ENCODE assay signal across 8 cellular contexts in the genomic region with DNA sequence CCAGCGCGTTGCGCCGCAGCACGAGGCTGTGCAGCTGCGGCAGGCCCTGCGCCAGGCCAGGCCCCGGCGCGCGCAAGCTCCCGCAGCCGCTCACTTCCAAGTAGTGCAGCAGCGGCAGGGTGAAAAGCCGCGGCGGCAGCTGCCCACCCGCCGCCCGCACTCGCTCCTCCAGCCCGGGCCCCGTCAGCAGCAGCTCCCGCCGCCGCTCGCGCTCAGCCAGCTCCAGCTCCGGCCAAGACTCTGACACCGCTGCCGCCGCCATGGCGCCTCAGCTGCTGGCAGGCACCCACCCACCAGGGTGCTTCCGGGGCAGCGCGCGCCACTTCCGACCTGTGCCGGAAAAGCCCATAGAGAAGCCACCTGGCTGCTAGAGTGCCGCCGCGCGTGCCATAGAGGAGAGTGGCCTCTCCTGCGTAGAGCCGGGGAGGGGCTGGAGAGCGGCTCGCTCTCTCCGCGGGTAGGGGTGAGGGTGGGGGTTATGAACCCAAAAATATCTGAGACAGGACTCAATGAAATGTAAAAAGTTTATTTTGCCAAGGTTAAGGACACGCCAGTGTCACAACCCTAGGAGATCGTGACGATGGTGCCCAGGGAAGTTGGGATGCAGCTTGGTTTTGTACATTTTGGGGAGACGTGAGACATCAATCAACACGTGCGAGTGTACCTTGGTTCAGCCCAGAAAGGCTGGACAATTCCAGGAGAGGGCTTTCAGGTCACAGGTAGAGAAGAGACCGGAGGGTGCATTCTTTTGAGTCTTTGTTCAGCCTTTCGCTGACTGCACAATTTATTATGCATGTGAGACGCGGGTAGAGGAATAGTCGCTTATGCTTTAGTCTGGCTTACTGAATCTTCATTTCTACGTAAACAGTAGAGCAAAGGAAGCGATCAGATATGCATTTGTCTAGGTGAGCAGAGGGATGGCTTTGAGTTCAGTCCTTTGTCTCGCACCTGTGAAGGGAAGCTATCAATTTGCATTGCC. TPM values are rescaled to one million over a fixed set of nuclear protein-coding genes. Genes with fewer than 3 reads are reported as not detected.
DNase-seq lines count a peak whose midpoint lies in the region; ATAC-seq lines count a peak whose summit lies in the region.

TSS of gene LRRC47 (minus strand) at position 284 of the 979 bp plus-strand sequence. CDS start at position 262, 22 bp downstream.

- H3K4me3 Mint-ChIP-seq in central memory CD8-positive, alpha-beta T cell = peak within 1 kb of the TSS; percentile 84

- peak within 1 kb of the TSS; percentile 72 for H3K27ac Mint-ChIP-seq in central memory CD8-positive, alpha-beta T cell (ENCODE audit: low read depth)

- no peaks in the 10 kb centered on the region for H3K9me3 Mint-ChIP-seq in central memory CD8-positive, alpha-beta T cell

- H3K27me3 Mint-ChIP-seq in central memory CD8-positive, alpha-beta T cell = peaks cover 21% of the 10 kb centered on the region

- peak; percentile 94 for ATAC-seq in GM18907 (IDR thresholded peaks at IDR 0.05; ENCODE audit: unreplicated experiment)
- peak; percentile 93 for ATAC-seq in HG03139 (IDR thresholded peaks at IDR 0.05; ENCODE audit: unreplicated experiment)
- peak; percentile 100 for ATAC-seq in activated CD4-positive, CD25-positive, alpha-beta regulatory T cell treated with anti-CD3 and anti-CD28 coated beads, Interleukin-2, amount 50 U/mL, for 24 hours
- ATAC-seq in central memory CD8-positive, alpha-beta T cell (replicated peaks; ENCODE audit: extremely low read depth, poor library complexity, severe bottlenecking) = peak; percentile 100

- H3K36me3 Mint-ChIP-seq in central memory CD8-positive, alpha-beta T cell (ENCODE audit: insufficient read depth) = peaks cover 19% of the 10 kb centered on the region

- DNase-seq in AG08396 (ENCODE audit: low spot score) (peak; percentile 98), NCI-H460 (ENCODE audit: extremely low read depth, low read depth) (peak; percentile 84), islet precursor cell (peak; percentile 96)
- peak; percentile 85 to 88 for DNase-seq in central memory CD8-positive, alpha-beta T cell (ENCODE audit: low spot score in 2 of 2)
- DNase-seq in stimulated activated CD4-positive, alpha-beta T cell treated with anti-CD3 and anti-CD28 coated beads, Interleukin-12 subunit alpha, Interleukin-12 subunit beta, amount 100 ng/mL, for 4 hours = peak; percentile 95

- H3K4me1 Mint-ChIP-seq in central memory CD8-positive, alpha-beta T cell = peaks cover 36% of the 10 kb centered on the region

RNA-seq across cellular contexts. Expression of gene LRRC47, which starts in this region (rescaled TPM):
- 19.3 and 24.6 TPM in 2 replicates for total RNA-seq in NCI-H460 (2014; rRNA removed; shearing (Covaris generic))
- 28.4 and 46.8 TPM in 2 replicates for polyA plus RNA-seq in NCI-H460 (2014; cell fraction: nucleus; rRNA removed)

Comparison
In these comparisons a context has a peak if more than half of its experiments do, and no peak if none do; other contexts are left out.
1. Peak in every context shown above with its lines: DNase-seq and ATAC-seq.